ENCODE assay signal across 8 cellular contexts in genomic region chrX:48071986-48072605, GRCh38. TPM values are rescaled to one million over a fixed set of nuclear protein-coding genes. Genes with fewer than 3 reads are reported as not detected.
A peak's percentile ranks its signal among the peaks of the same experiment; 100 is the strongest.
DNase-seq lines count a peak whose midpoint lies in the region; ATAC-seq, FAIRE-seq and TF ChIP-seq lines count a peak whose summit lies in the region.

No MANE protein-coding gene starts in this region.

- H3K36me3 ChIP-seq in DOHH2 (ENCODE audit: control insufficient read depth, low read length): no peaks in the 10 kb centered on the region
- H3K36me3 ChIP-seq in SJCRH30: no peaks in the 10 kb centered on the region
- no peaks in the 10 kb centered on the region for H3K36me3 ChIP-seq in esophagus muscularis mucosa
- no peaks in the 10 kb centered on the region for H3K36me3 ChIP-seq in pancreas

- no peak for TF ChIP-seq CTCF in DOHH2 (IDR thresholded peaks at IDR 0.05; ENCODE audit: low read depth, low read length, poor library complexity, severe bottlenecking)
- no peak for TF ChIP-seq CTCF in esophagus muscularis mucosa (IDR thresholded peaks at IDR 0.05)
- no peak for TF ChIP-seq CTCF in pancreas (IDR thresholded peaks at IDR 0.05)
- no peak for TF ChIP-seq CTCF in GM13976 (IDR thresholded peaks at IDR 0.05; ENCODE audit: borderline replicate concordance, control extremely low read depth, extremely low read depth, insufficient read depth, missing control alignments)

- no peaks in the 10 kb centered on the region for H3K79me2 ChIP-seq in DOHH2 (ENCODE audit: control insufficient read depth, low read length)

- peak overlapping the region; percentile 74 for H3K4me3 ChIP-seq in DOHH2 (ENCODE audit: low read length)
- peak overlapping the region; percentile 61 for H3K4me3 ChIP-seq in SJCRH30
- H3K4me3 ChIP-seq in esophagus muscularis mucosa: peak overlapping the region; percentile 64 to 72 (median 66)
- H3K4me3 ChIP-seq in pancreas: peak overlapping the region in 3 of 4 donors; percentile 21 to 61 (median 54)

- no peak for ATAC-seq in pancreas
- no peak for ATAC-seq in GM21723 (IDR thresholded peaks at IDR 0.05; ENCODE audit: unreplicated experiment)
- no peak for ATAC-seq in HG03442 (IDR thresholded peaks at IDR 0.05; ENCODE audit: unreplicated experiment)
- no peak for ATAC-seq in HG02938 (IDR thresholded peaks at IDR 0.05; ENCODE audit: unreplicated experiment)

- H3K4me1 ChIP-seq in DOHH2 (ENCODE audit: control insufficient read depth, low read length) (peaks cover 12% of the 10 kb centered on the region), SJCRH30 (no peaks in the 10 kb centered on the region), esophagus muscularis mucosa (peaks cover 0 to 5% (median 2%) of the 10 kb centered on the region in 4 donors), pancreas (no peaks in the 10 kb centered on the region)

- in situ Hi-C loops in GM13976 (cut with MboI; ENCODE audit: low sequenced_read_pairs, unreplicated experiment): no loop called here

- TF ChIP-seq POLR2A in esophagus muscularis mucosa (IDR thresholded peaks at IDR 0.05; ENCODE audit: low read depth): no peak

- no peak for FAIRE-seq in pancreas (lab: Jason Lieb, UNC)

- H3K27ac ChIP-seq in DOHH2 (ENCODE audit: low read depth, low read length): no peak overlapping the region
- H3K27ac ChIP-seq in SJCRH30: no peak overlapping the region
- peak overlapping the region; percentile 79 to 83 (median 82) for H3K27ac ChIP-seq in esophagus muscularis mucosa (replicated peaks in 1 of 4)
- peak overlapping the region in 2 of 4 donors; percentile 64 to 74 for H3K27ac ChIP-seq in pancreas

- H3K27me3 ChIP-seq in DOHH2 (ENCODE audit: control insufficient read depth, low read length): no peaks in the 10 kb centered on the region
- H3K27me3 ChIP-seq in SJCRH30: no peaks in the 10 kb centered on the region
- H3K27me3 ChIP-seq in esophagus muscularis mucosa: no peaks in the 10 kb centered on the region
- no peaks in the 10 kb centered on the region for H3K27me3 ChIP-seq in pancreas

- no peaks in the 10 kb centered on the region for H3K9me3 ChIP-seq in DOHH2 (ENCODE audit: control insufficient read depth, insufficient read depth, low read length)
- no peaks in the 10 kb centered on the region for H3K9me3 ChIP-seq in SJCRH30 (replicated peaks)
- no peaks in the 10 kb centered on the region for H3K9me3 ChIP-seq in esophagus muscularis mucosa
- no peaks in the 10 kb centered on the region for H3K9me3 ChIP-seq in pancreas

- no peak for TF ChIP-seq EP300 in esophagus muscularis mucosa (IDR thresholded peaks at IDR 0.05)

- no peaks in the 10 kb centered on the region for H3F3A ChIP-seq in DOHH2 (ENCODE audit: control insufficient read depth, insufficient read depth)

- H4K20me1 ChIP-seq in DOHH2 (ENCODE audit: control insufficient read depth, insufficient read depth, low read depth, low read length): no peaks in the 10 kb centered on the region

- H3K4me2 ChIP-seq in DOHH2 (ENCODE audit: low read length): peak overlapping the region; percentile 60

- 69% methylated on average over 9 of the region's 9 CpGs for WGBS in esophagus muscularis mucosa
- 46 to 55% methylated on average over 9 of the region's 9 CpGs for WGBS in pancreas, 2 donors

- H3K9me2 ChIP-seq in DOHH2 (replicated peaks; ENCODE audit: control insufficient read depth, low read length): no peaks in the 10 kb centered on the region

- no peak for DNase-seq in SJCRH30
- no peak for DNase-seq in esophagus muscularis mucosa (ENCODE audit: extremely low spot score)
- DNase-seq in pancreas: no peak
- DNase-seq in GM13976 (ENCODE audit: low spot score): no peak

- intact Hi-C loops in esophagus muscularis mucosa (cut with DNase I) (no loop called here), pancreas (cut with DNase I) (no loop called here)

RNA-seq across cellular contexts. Expression of gene ZNF630, which starts 0.7 kb away (rescaled TPM):
- 0.41 and 0.71 TPM in 2 replicates for total RNA-seq in SJCRH30 (2014; rRNA removed; shearing (Covaris generic))
- total RNA-seq in esophagus muscularis mucosa (1 to 10 TPM; 2.3 to 5.4 (median 3.1) TPM), pancreas (1 to 10 TPM; 1.3 to 2.9 (median 1.7) TPM)
- 1 to 10 TPM; 1.3 to 1.5 TPM for polyA plus RNA-seq in pancreas

RNA-seq across cellular contexts. Expression of gene SPACA5B, which starts 58.3 kb away (rescaled TPM):
- total RNA-seq in SJCRH30 (2014; rRNA removed; shearing (Covaris generic)): not detected in 2 replicates
- total RNA-seq in esophagus muscularis mucosa (not detected), pancreas (not detected)
- polyA plus RNA-seq in pancreas: not detected

Comparison
In these comparisons a context has a peak if more than half of its experiments do, and no peak if none do; other contexts are left out.
1. H3K27ac ChIP-seq: peak in esophagus muscularis mucosa (4 of 4); none in DOHH2 (single experiment) and SJCRH30 (single experiment).
2. Peak in every context shown above with its lines, with median percentiles within 50 percentile points of each other: H3K4me3 ChIP-seq.